22 cellular contexts compared by ENCODE assay signal in the genomic region with DNA sequence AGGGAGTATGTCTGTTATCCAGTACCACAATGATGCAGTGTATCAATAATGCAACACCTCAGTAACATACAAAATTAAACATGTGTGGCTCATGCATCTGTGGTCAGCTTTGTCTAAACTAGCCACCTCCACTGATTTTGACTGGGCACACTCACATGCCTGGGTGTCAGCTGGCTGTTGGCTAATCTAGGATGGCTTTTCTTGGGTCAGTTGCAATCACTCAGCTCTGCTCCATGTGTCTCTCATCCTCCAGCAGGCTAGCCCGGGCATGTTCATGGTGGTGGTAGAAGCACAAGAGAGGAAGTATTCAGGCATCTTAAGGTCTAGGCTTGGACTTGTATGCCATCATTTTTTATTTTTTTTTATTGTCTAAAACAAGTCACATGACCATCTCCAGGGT. TPM values are rescaled to one million over a fixed set of nuclear protein-coding genes. Genes with fewer than 3 reads are reported as not detected.
DNase-seq lines count a peak whose midpoint lies in the region; ATAC-seq and TF ChIP-seq lines count a peak whose summit lies in the region.
"Had no signal": no experiment of that assay in that cellular context is flagged by ENCODE, and none has a peak within 500 bp of the region (broad histone marks: within the 10 kb centered on the region; RNA-seq: fewer than 3 reads in every experiment).

No MANE protein-coding gene starts in this region.

- no peaks in the 10 kb centered on the region for H3K27me3 Mint-ChIP-seq in WTC11 (ENCODE audit: low read depth)
- no peaks in the 10 kb centered on the region for H3K27me3 Mint-ChIP-seq in osteocyte (ENCODE audit: unreplicated experiment)
- H3K27me3 Mint-ChIP-seq: dendritic cell treated with granulocyte-macrophage colony-stimulating factor and Interleukin-4, amounts not matched to agents 40 ng/mL and 50 ng/mL, for 4 days had no signal

- POLR2A ChIA-PET in WTC11 (lab: Charles Lee): no interaction called here

- TF ChIP-seq CTCF in AG10803 (conservative IDR thresholded peaks at IDR 0.05; ENCODE audit: low read length) (no peak), HFF-Myc (IDR thresholded peaks at IDR 0.05; ENCODE audit: low read depth, low read length, missing control alignments) (no peak), WTC11 (IDR thresholded peaks at IDR 0.05) (no peak), foreskin fibroblast (IDR thresholded peaks at IDR 0.05; ENCODE audit: low read depth, low read length) (no peak), osteocyte (IDR thresholded peaks at IDR 0.05) (no peak)

- H3K4me3 ChIP-seq in AG10803 (ENCODE audit: low read length) (no peak overlapping the region), HFF-Myc (replicated peaks; ENCODE audit: low read depth, low read length) (no peak overlapping the region), foreskin fibroblast (ENCODE audit: low read depth in 1 of 2, low read length in 2 of 2) (no peak overlapping the region)
- H3K4me3 ChIP-seq: skin epidermis, tibial artery had no signal

- peaks cover 6% of the 10 kb centered on the region; the same call in 1 of the 2 replicates for H3K36me3 Mint-ChIP-seq in WTC11
- no peaks in the 10 kb centered on the region for H3K36me3 Mint-ChIP-seq in osteocyte (ENCODE audit: unreplicated experiment)

- peaks cover 12% of the 10 kb centered on the region for H3K4me1 Mint-ChIP-seq in WTC11
- H3K4me1 Mint-ChIP-seq in osteocyte (ENCODE audit: unreplicated experiment): peaks cover 19% of the 10 kb centered on the region
- H3K4me1 Mint-ChIP-seq: activated naive CD8-positive, alpha-beta T cell treated with anti-CD3 and anti-CD28 coated beads, Interleukin-2, amount 50 U/mL, for 24 hours; nephron had no signal

- no peak overlapping the region for H3K4me3 Mint-ChIP-seq in WTC11
- no peak overlapping the region for H3K4me3 Mint-ChIP-seq in osteocyte (ENCODE audit: unreplicated experiment)
- H3K4me3 Mint-ChIP-seq: activated naive CD8-positive, alpha-beta T cell treated with anti-CD3 and anti-CD28 coated beads, Interleukin-2, amount 50 U/mL, for 24 hours; dendritic cell treated with granulocyte-macrophage colony-stimulating factor and Interleukin-4, amounts not matched to agents 40 ng/mL and 50 ng/mL, for 4 days; nephron; stimulated activated naive CD8-positive, alpha-beta T cell treated with anti-CD3 and anti-CD28 coated beads, Interleukin-15, Interleukin-2, amounts not matched to agents 100 ng/mL and 50 ng/mL, for 24 hours; T-helper 1 cell treated with Interleukin-12 subunit alpha and Interleukin-12 subunit beta and Interleukin-4 antibody, amounts not matched to agents 30 μg/mL and 1 μg/mL, for 36 hours had no signal

- CTCF ChIA-PET in WTC11 (lab: Charles Lee): no interaction called here

- H3K9me3 Mint-ChIP-seq in WTC11 (peaks cover 18% of the 10 kb centered on the region), osteocyte (ENCODE audit: unreplicated experiment) (no peaks in the 10 kb centered on the region)
- H3K9me3 Mint-ChIP-seq: dendritic cell treated with granulocyte-macrophage colony-stimulating factor and Interleukin-4, amounts not matched to agents 40 ng/mL and 50 ng/mL, for 4 days; stimulated activated naive CD8-positive, alpha-beta T cell treated with anti-CD3 and anti-CD28 coated beads, Interleukin-15, Interleukin-2, amounts not matched to agents 100 ng/mL and 50 ng/mL, for 24 hours had no signal

- DNase-seq in AG10803 (ENCODE audit: low read depth) (peak; percentile 23), HFF-Myc (ENCODE audit: extremely low read depth, low read depth) (peak; percentile 47), WTC11 (ENCODE audit: low spot score) (no peak), foreskin fibroblast (peak; percentile 30 to 57), DMS114 treated with DMSO at 0.1 percent for 48 hours (lab: John Stamatoyannopoulos, UW; ENCODE audit: unreplicated experiment) (no peak), osteocyte (ENCODE audit: extremely low spot score, unreplicated experiment) (no peak), GF-D8 (lab: John Stamatoyannopoulos, UW) (no peak), amniotic stem cell (lab: John Stamatoyannopoulos, UW) (no peak)
- DNase-seq: activated CD4-positive, alpha-beta T cell treated with anti-CD3 and anti-CD28 coated beads, Interleukin-2, amount 50 U/mL, for 1 hour; activated naive CD8-positive, alpha-beta T cell treated with anti-CD3 and anti-CD28 coated beads, Interleukin-2, amount 50 U/mL, for 24 hours; glutamatergic neuron; H7; left colon; NCI-H774; SHP77 treated with DMSO at 0.1 percent for 48 hours; tibial artery had no signal

- H3K27ac Mint-ChIP-seq in WTC11 (peak overlapping the region; percentile 37; the same call in 1 of the 2 replicates), osteocyte (ENCODE audit: unreplicated experiment) (no peak overlapping the region)
- H3K27ac Mint-ChIP-seq: activated naive CD8-positive, alpha-beta T cell treated with anti-CD3 and anti-CD28 coated beads, Interleukin-2, amount 50 U/mL, for 24 hours; dendritic cell treated with granulocyte-macrophage colony-stimulating factor and Interleukin-4, amounts not matched to agents 40 ng/mL and 50 ng/mL, for 4 days; nephron; progenitor cell of endocrine pancreas; stimulated activated naive CD8-positive, alpha-beta T cell treated with anti-CD3 and anti-CD28 coated beads, Interleukin-15, Interleukin-2, amounts not matched to agents 100 ng/mL and 50 ng/mL, for 24 hours; T-helper 1 cell treated with Interleukin-12 subunit alpha and Interleukin-12 subunit beta and Interleukin-4 antibody, amounts not matched to agents 30 μg/mL and 1 μg/mL, for 36 hours had no signal

- ATAC-seq in WTC11: no peak
- ATAC-seq: activated naive CD8-positive, alpha-beta T cell treated with anti-CD3 and anti-CD28 coated beads, Interleukin-2, amount 50 U/mL, for 24 hours; left colon had no signal

TF ChIP-seq in WTC11, 78 proteins besides CTCF, POLR2A, EP300 and RAD21:
- TF ChIP-seq, protein P1, sequence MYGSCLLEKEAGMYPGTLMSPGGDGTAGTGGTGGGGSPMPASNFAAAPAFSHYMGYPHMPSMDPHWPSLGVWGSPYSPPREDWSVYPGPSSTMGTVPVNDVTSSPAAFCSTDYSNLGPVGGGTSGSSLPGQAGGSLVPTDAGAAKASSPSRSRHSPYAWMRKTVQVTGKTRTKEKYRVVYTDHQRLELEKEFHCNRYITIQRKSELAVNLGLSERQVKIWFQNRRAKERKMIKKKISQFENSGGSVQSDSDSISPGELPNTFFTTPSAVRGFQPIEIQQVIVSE (CRISPR knock-in tag; IDR thresholded peaks at IDR 0.05; ENCODE audit: borderline replicate concordance): no peak

RNA-seq across cellular contexts. Expression of a gene that starts 59.3 kb away (rescaled TPM):
- 38.3 to 45.2 TPM (median 41.6 TPM) in 3 replicates for total RNA-seq in WTC11 (2021)
- total RNA-seq in osteocyte: 246 and 254 TPM in 2 replicates

Comparison
In these comparisons a context has a peak if more than half of its experiments do, and no peak if none do; other contexts are left out.
1. DNase-seq: peak in AG10803 (single experiment), HFF-Myc (single experiment) and foreskin fibroblast (2 of 2); none in WTC11 (single experiment), DMS114 treated with DMSO at 0.1 percent for 48 hours (single experiment), osteocyte (single experiment), GF-D8 (single experiment) and amniotic stem cell (single experiment).